ENCODE assay signal across 8 cellular contexts in the genomic region with DNA sequence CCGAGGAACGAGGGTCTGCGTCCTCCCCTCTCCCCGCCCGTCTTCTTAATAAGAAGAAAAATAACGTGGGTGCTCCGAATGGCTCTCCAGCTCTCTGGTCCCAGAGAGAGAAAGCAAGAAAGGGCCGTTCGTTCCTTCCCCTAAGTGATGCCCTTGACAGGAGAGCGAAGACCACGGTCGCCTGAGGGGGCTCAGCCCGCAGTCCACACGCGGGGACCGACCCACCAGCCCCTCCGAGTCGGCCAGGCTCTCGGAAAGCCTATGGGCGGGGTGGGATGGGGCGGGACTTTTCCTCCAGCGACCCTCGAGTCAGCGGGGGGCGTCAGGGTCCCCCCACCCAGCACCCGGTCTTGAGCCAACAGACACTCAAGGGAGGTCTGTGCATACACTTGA. TPM values are rescaled to one million over a fixed set of nuclear protein-coding genes. Genes with fewer than 3 reads are reported as not detected.
DNase-seq lines count a peak whose midpoint lies in the region; ATAC-seq and TF ChIP-seq lines count a peak whose summit lies in the region.

No MANE protein-coding gene starts in this region.

- no peaks in the 10 kb centered on the region for H3K36me3 Mint-ChIP-seq in Calu3 (ENCODE audit: insufficient read depth, unreplicated experiment)

- H3K9me3 ChIP-seq in PC-3 (ENCODE audit: low read length) (no peaks in the 10 kb centered on the region), esophagus squamous epithelium (no peaks in the 10 kb centered on the region)

- no peak for TF ChIP-seq POLR2A in esophagus squamous epithelium (IDR thresholded peaks at IDR 0.05)

- no peaks in the 10 kb centered on the region for H4K20me1 ChIP-seq in PC-3 (ENCODE audit: low read length)

- H2AFZ ChIP-seq in PC-3 (ENCODE audit: low read length), result no peak overlapping the region

- H3K36me3 ChIP-seq in GM06990 (ENCODE audit: control insufficient read depth, insufficient read depth, low read length), result no peaks in the 10 kb centered on the region
- no peaks in the 10 kb centered on the region for H3K36me3 ChIP-seq in PC-3 (ENCODE audit: low read depth, low read length)
- no peaks in the 10 kb centered on the region for H3K36me3 ChIP-seq in esophagus squamous epithelium

- H3K9me2 ChIP-seq in PC-3 (replicated peaks; ENCODE audit: low read length), result no peaks in the 10 kb centered on the region

- no peaks in the 10 kb centered on the region for H3K27me3 Mint-ChIP-seq in Calu3 (ENCODE audit: unreplicated experiment)

- H3K79me2 ChIP-seq in PC-3 (ENCODE audit: low read length), result no peaks in the 10 kb centered on the region

- peaks cover 7% of the 10 kb centered on the region for H3K4me1 Mint-ChIP-seq in Calu3 (ENCODE audit: low read depth, unreplicated experiment)

- H3K9me3 Mint-ChIP-seq in Calu3 (ENCODE audit: low read depth, unreplicated experiment), result no peaks in the 10 kb centered on the region

- no peaks in the 10 kb centered on the region for H3F3A ChIP-seq in PC-3 (ENCODE audit: low read length, unreplicated experiment)

- H3K4me3 ChIP-seq in GM06990 (replicated peaks; ENCODE audit: low read depth, low read length) (no peak overlapping the region; the same call in 1 of the 2 replicates), PC-3 (ENCODE audit: low read length) (peak overlapping the region; percentile 43; the same call in 1 of the 2 replicates), esophagus squamous epithelium (peak overlapping the region; percentile 48 to 79 (median 78))

- H3K27me3 ChIP-seq in GM06990 (replicated peaks; ENCODE audit: control insufficient read depth, insufficient read depth, low read length) (no peaks in the 10 kb centered on the region; the same call in 1 of the 2 replicates), PC-3 (ENCODE audit: low read length) (no peaks in the 10 kb centered on the region), esophagus squamous epithelium (peaks cover 0 to 52% (median 0%) of the 10 kb centered on the region in 4 donors)

- ATAC-seq in PC-3 (peak; percentile 8; the same call in 1 of the 2 replicates), GM18517 (IDR thresholded peaks at IDR 0.05; ENCODE audit: unreplicated experiment) (no peak)

- BruUV-seq in PC-3 (replicated peaks; lab: Mats Ljungman, UMichigan) (no TSS peak), Calu3 (replicated peaks; lab: Mats Ljungman, UMichigan) (no TSS peak)

- intact Hi-C loops in PC-3 (cut with micrococcal nuclease), result no loop called here
- intact Hi-C loops in esophagus squamous epithelium (cut with DNase I), result no loop called here
- intact Hi-C loops in Calu3 (cut with micrococcal nuclease; ENCODE audit: unreplicated experiment), result loop anchor here (5.0 kb wide), 1 partner anchor 41 kb away; no protein-coding TSS in a partner anchor

- peak overlapping the region; percentile 57 for H3K4me2 ChIP-seq in PC-3 (ENCODE audit: low read length)

- H3K4me3 Mint-ChIP-seq in Calu3 (ENCODE audit: low read depth, unreplicated experiment), result no peak overlapping the region

- peak; percentile 1 for DNase-seq in GM06990 (ENCODE audit: extremely low read depth, insufficient read length)
- no peak for DNase-seq in PC-3
- DNase-seq in esophagus squamous epithelium (lab: John Stamatoyannopoulos, UW), result no peak
- peak; percentile 80 for DNase-seq in retina
- DNase-seq in Calu3, result no peak
- no peak for DNase-seq in middle frontal gyrus (ENCODE audit: extremely low spot score, low spot score)
- DNase-seq in stimulated activated naive CD4-positive, alpha-beta T cell (lab: John Stamatoyannopoulos, UW), result no peak

- H3K4me1 ChIP-seq in PC-3 (ENCODE audit: insufficient read depth, low read length), result peaks cover 13% of the 10 kb centered on the region
- peaks cover 7 to 27% (median 13%) of the 10 kb centered on the region in 3 donors for H3K4me1 ChIP-seq in esophagus squamous epithelium

- H3K27ac ChIP-seq in PC-3 (ENCODE audit: low read length) (no peak overlapping the region), esophagus squamous epithelium (peak overlapping the region in 3 of 4 donors; percentile 68 to 79 (median 71))

- no peak overlapping the region for H3K9ac ChIP-seq in PC-3 (ENCODE audit: low read length)

- WGBS in esophagus squamous epithelium, 2 donors, result 4% methylated on average over 10 of the region's 26 CpGs; no CpG with 5 or more reads in 1 of the 2 donors

- CTCF ChIA-PET in PC-3 (lab: Charles Lee), result no interaction called here
- CTCF ChIA-PET in Calu3 (lab: Charles Lee), result interaction anchor here (0.7 to 1.7 kb wide), 3 partner anchors 55 to 223 kb away, joined by 3 to 5 read pairs (median 5); no protein-coding TSS in a partner anchor

- no peak overlapping the region for H3K27ac Mint-ChIP-seq in Calu3 (ENCODE audit: unreplicated experiment)

- POLR2A ChIA-PET in PC-3 (lab: Charles Lee; ENCODE audit: unreplicated experiment), result no interaction called here

- TF ChIP-seq CTCF in GM06990 (IDR thresholded peaks at IDR 0.05; ENCODE audit: insufficient read depth, low read length, poor library complexity, severe bottlenecking) (no peak), PC-3 (conservative IDR thresholded peaks at IDR 0.05; ENCODE audit: low read depth, low read length) (no peak), esophagus squamous epithelium (IDR thresholded peaks at IDR 0.05) (no peak), Calu3 (IDR thresholded peaks at IDR 0.05; ENCODE audit: unreplicated experiment) (no peak)

RNA-seq across cellular contexts. Expression of gene FHIP2A, which starts 53.2 kb away (rescaled TPM):
- 3.7 and 4.6 TPM in 2 replicates for total RNA-seq in PC-3 (2014; rRNA removed)
- 10 to 100 TPM in 1 of 4 donors, 1 to 10 TPM in 3; 4.8 to 16.2 (median 9.0) TPM for total RNA-seq in esophagus squamous epithelium
- total RNA-seq in Calu3 (2022), result 10.8 and 10.9 TPM in 2 replicates

Comparison
In these comparisons a context has a peak if more than half of its experiments do, and no peak if none do; other contexts are left out.
1. DNase-seq: peak in GM06990 (single experiment) and retina (single experiment); none in PC-3 (single experiment), esophagus squamous epithelium (single experiment), Calu3 (single experiment), middle frontal gyrus (single experiment) and stimulated activated naive CD4-positive, alpha-beta T cell (0 of 6).